Comparison of ENCODE assay signal across 1 cellular context in genomic region chr11:69234171-69234570, GRCh38.
TF ChIP-seq lines count a peak whose summit lies in the region.

No MANE protein-coding gene starts in this region.

TF ChIP-seq in GM23338, 12 proteins besides CTCF, POLR2A, EP300 and RAD21 (continued from another document):
- TF ChIP-seq, protein P1, sequence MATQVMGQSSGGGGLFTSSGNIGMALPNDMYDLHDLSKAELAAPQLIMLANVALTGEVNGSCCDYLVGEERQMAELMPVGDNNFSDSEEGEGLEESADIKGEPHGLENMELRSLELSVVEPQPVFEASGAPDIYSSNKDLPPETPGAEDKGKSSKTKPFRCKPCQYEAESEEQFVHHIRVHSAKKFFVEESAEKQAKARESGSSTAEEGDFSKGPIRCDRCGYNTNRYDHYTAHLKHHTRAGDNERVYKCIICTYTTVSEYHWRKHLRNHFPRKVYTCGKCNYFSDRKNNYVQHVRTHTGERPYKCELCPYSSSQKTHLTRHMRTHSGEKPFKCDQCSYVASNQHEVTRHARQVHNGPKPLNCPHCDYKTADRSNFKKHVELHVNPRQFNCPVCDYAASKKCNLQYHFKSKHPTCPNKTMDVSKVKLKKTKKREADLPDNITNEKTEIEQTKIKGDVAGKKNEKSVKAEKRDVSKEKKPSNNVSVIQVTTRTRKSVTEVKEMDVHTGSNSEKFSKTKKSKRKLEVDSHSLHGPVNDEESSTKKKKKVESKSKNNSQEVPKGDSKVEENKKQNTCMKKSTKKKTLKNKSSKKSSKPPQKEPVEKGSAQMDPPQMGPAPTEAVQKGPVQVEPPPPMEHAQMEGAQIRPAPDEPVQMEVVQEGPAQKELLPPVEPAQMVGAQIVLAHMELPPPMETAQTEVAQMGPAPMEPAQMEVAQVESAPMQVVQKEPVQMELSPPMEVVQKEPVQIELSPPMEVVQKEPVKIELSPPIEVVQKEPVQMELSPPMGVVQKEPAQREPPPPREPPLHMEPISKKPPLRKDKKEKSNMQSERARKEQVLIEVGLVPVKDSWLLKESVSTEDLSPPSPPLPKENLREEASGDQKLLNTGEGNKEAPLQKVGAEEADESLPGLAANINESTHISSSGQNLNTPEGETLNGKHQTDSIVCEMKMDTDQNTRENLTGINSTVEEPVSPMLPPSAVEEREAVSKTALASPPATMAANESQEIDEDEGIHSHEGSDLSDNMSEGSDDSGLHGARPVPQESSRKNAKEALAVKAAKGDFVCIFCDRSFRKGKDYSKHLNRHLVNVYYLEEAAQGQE (IDR thresholded peaks at IDR 0.05; ENCODE audit: unreplicated experiment), result no peak
- TF ChIP-seq ZNF331 (CRISPR knock-in tag; IDR thresholded peaks at IDR 0.05; ENCODE audit: low read depth) (no peak), EZH2phosphoT487 (IDR thresholded peaks at IDR 0.05; ENCODE audit: unreplicated experiment) (no peak), STAT1 (IDR thresholded peaks at IDR 0.05; ENCODE audit: unreplicated experiment) (no peak)
